Comparison of ENCODE assay signal across 1 cellular context in genomic region chr7:127838816-127839415, GRCh38.
A peak's percentile ranks its signal among the peaks of the same experiment; 100 is the strongest.
TF ChIP-seq lines count a peak whose summit lies in the region.

No MANE protein-coding gene starts in this region.

TF ChIP-seq in K562, 482 proteins besides CTCF, POLR2A, EP300 and RAD21 (continues in another document):
- TF ChIP-seq MYC (IDR thresholded peaks at IDR 0.05; ENCODE audit: low read depth, low read length): peak; percentile 70
- TF ChIP-seq MYC (CRISPR knock-in tag; IDR thresholded peaks at IDR 0.05; ENCODE audit: borderline replicate concordance, low read depth): no peak
- no peak for TF ChIP-seq ZNF780A (CRISPR knock-in tag; IDR thresholded peaks at IDR 0.05)
- TF ChIP-seq GATAD2A (IDR thresholded peaks at IDR 0.05): no peak
- TF ChIP-seq ZNF75A (CRISPR knock-in tag; IDR thresholded peaks at IDR 0.05): no peak
- TF ChIP-seq PBX2 (CRISPR knock-in tag; IDR thresholded peaks at IDR 0.05; ENCODE audit: low read depth): no peak
- no peak for TF ChIP-seq PBX2 (tag; conservative IDR thresholded peaks at IDR 0.05; ENCODE audit: low read depth)
- no peak for TF ChIP-seq MCM2 (IDR thresholded peaks at IDR 0.05; ENCODE audit: low read depth)
- TF ChIP-seq ZSCAN32 (CRISPR knock-in tag; IDR thresholded peaks at IDR 0.05): no peak
- peak; percentile 70 for TF ChIP-seq GATAD2B (IDR thresholded peaks at IDR 0.05; ENCODE audit: borderline replicate concordance)
- TF ChIP-seq ZNF551 (CRISPR knock-in tag; IDR thresholded peaks at IDR 0.05): no peak
- peak; percentile 83 for TF ChIP-seq SMARCB1 (IDR thresholded peaks at IDR 0.05; ENCODE audit: insufficient read length, low read depth)
- TF ChIP-seq MGA (IDR thresholded peaks at IDR 0.05): no peak
- TF ChIP-seq LEF1 (IDR thresholded peaks at IDR 0.05): 0 out of 2 replicates have a peak, but pooled peaks have one; percentile 45
- TF ChIP-seq FUS (optimal IDR thresholded peaks at IDR 0.05; ENCODE audit: low read depth, low read length): no peak
- no peak for TF ChIP-seq ZNF263 (CRISPR knock-in tag; IDR thresholded peaks at IDR 0.05; ENCODE audit: borderline replicate concordance)
- peak; percentile 87 for TF ChIP-seq CXXC5 (CRISPR knock-in tag; IDR thresholded peaks at IDR 0.05)
- TF ChIP-seq RAD51 (IDR thresholded peaks at IDR 0.05; ENCODE audit: borderline replicate concordance, low read depth): no peak
- 0 out of 2 replicates have a peak, but pooled peaks have one; percentile 83 for TF ChIP-seq LCOR (CRISPR knock-in tag; IDR thresholded peaks at IDR 0.05)
- TF ChIP-seq POLR3G (IDR thresholded peaks at IDR 0.05; ENCODE audit: extremely low read depth, insufficient read length, insufficient replicate concordance): no peak
- TF ChIP-seq REST (CRISPR knock-in tag; IDR thresholded peaks at IDR 0.05; ENCODE audit: low read depth): no peak
- TF ChIP-seq NFE2 (IDR thresholded peaks at IDR 0.05; ENCODE audit: low read depth): peak; percentile 22; the same call in 1 of the 2 replicates
- peak; percentile 78 for TF ChIP-seq CEBPB (tag; IDR thresholded peaks at IDR 0.05)
- no peak for TF ChIP-seq RBM22 (IDR thresholded peaks at IDR 0.05; ENCODE audit: low read depth, low read length, poor library complexity, severe bottlenecking)
- TF ChIP-seq MBD1 (CRISPR knock-in tag; IDR thresholded peaks at IDR 0.05): no peak
- TF ChIP-seq NFIX (CRISPR knock-in tag; IDR thresholded peaks at IDR 0.05; ENCODE audit: low read depth): no peak
- no peak for TF ChIP-seq ZNF239 (CRISPR knock-in tag; IDR thresholded peaks at IDR 0.05)
- no peak for TF ChIP-seq PTTG1 (tag; IDR thresholded peaks at IDR 0.05; ENCODE audit: low read depth)
- TF ChIP-seq DLX4 (CRISPR knock-in tag; IDR thresholded peaks at IDR 0.05): no peak
- no peak; the same call in 1 of the 2 replicates for TF ChIP-seq ATF3 (IDR thresholded peaks at IDR 0.05)
- TF ChIP-seq ATF3 (CRISPR knock-in tag; conservative IDR thresholded peaks at IDR 0.05): no peak; the same call in 1 of the 2 replicates
- TF ChIP-seq SNIP1 (IDR thresholded peaks at IDR 0.05; ENCODE audit: low read depth): no peak
- no peak for TF ChIP-seq ARHGAP35 (IDR thresholded peaks at IDR 0.05; ENCODE audit: partially characterized antibody)
- TF ChIP-seq SPI1 (IDR thresholded peaks at IDR 0.05; ENCODE audit: borderline replicate concordance, low read depth, low read length): no peak
- no peak for TF ChIP-seq ZNF717 (CRISPR knock-in tag; IDR thresholded peaks at IDR 0.05)
- no peak for TF ChIP-seq SIN3A (IDR thresholded peaks at IDR 0.05; ENCODE audit: borderline replicate concordance in 2 of 2, control insufficient read depth in 1 of 2, low read depth in 2 of 2, low read length in 2 of 2)
- peak; percentile 95 for TF ChIP-seq ARID1B (IDR thresholded peaks at IDR 0.05)
- TF ChIP-seq MAX (CRISPR knock-in tag; IDR thresholded peaks at IDR 0.05): no peak
- no peak for TF ChIP-seq ZNF24 (IDR thresholded peaks at IDR 0.05)
- no peak for TF ChIP-seq HDGF (IDR thresholded peaks at IDR 0.05)
